27 cellular contexts compared by ENCODE assay signal in the genomic region with DNA sequence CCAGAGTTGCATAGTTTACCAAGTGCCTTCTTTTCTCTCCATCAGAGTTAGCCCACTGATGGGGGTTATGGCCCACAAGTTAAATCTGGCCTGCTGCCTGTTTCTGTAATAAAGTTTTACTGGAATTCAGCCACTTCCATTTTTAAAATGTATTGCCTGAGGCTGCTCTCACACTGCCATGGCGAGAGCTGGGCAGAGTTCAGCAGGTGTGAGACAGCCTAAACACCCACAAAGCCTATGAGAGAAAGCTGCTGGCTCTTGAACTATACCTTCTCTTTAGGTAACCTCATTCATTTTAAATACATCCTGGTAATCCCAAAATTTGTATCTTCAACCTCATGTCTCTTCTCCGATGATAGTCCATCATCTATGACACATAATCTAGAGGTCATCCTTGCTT.
"Had no signal": no experiment of that assay in that cellular context is flagged by ENCODE, and none has a peak within 500 bp of the region (broad histone marks: within the 10 kb centered on the region; RNA-seq: fewer than 3 reads in every experiment).

No MANE protein-coding gene starts in this region.

- H3K27ac ChIP-seq: ascending aorta, hepatocyte, spleen, testis, vagina, WERI-Rb-1 had no signal

- ATAC-seq: activated naive CD4-positive, alpha-beta T cell treated with anti-CD3 and anti-CD28 coated beads, Interleukin-2, amount 50 U/mL, for 72 hours; activated T-helper 17 cell treated with anti-CD3 and anti-CD28 coated beads, Interleukin-2, amount 50 U/mL, for 72 hours; esophagus mucosa; left ventricle myocardium superior had no signal

- FAIRE-seq: endothelial cell of umbilical vein, TTC549 had no signal

- H3K4me1 ChIP-seq: testis had no signal

- H3K4me3 ChIP-seq: ascending aorta, hepatocyte, spleen, testis, vagina had no signal

- H3K36me3 ChIP-seq: ascending aorta had no signal

- DNase-seq: activated CD4-positive, alpha-beta T cell treated with anti-CD3 and anti-CD28 coated beads, Interleukin-2, amount 50 U/mL, for 4 hours; activated CD8-positive, alpha-beta memory T cell treated with anti-CD3 and anti-CD28 coated beads for 24 hours; activated CD8-positive, alpha-beta memory T cell treated with anti-CD3 and anti-CD28 coated beads, Interleukin-2, amount 50 U/mL, for 4 hours; activated T-cell treated with anti-CD3 and anti-CD28 coated beads, Interleukin-2, amount 50 U/mL, for 24 hours; central memory CD4-positive, alpha-beta T cell; dermis blood vessel endothelial cell; effector memory CD4-positive, alpha-beta T cell; foreskin melanocyte; glutamatergic neuron; immature natural killer cell; left ventricle myocardium superior; mammary epithelial cell; occipital lobe; spleen; stimulated activated CD4-positive, alpha-beta T cell treated with anti-CD3 and anti-CD28 coated beads, Interleukin-4, amount 100 ng/mL, for 1 hour; stimulated activated naive CD4-positive, alpha-beta T cell; testis; trophoblast cell; WERI-Rb-1 had no signal

- H3K9me3 ChIP-seq: ascending aorta, spleen, testis, vagina had no signal

- H3K27me3 ChIP-seq: ascending aorta, hepatocyte, spleen, testis, vagina had no signal
